ENCODE assay signal across 30 cellular contexts in genomic region chr5:119527346-119527745, GRCh38.
DNase-seq lines count a peak whose midpoint lies in the region; ATAC-seq, FAIRE-seq and TF ChIP-seq lines count a peak whose summit lies in the region.
"Had no signal": no experiment of that assay in that cellular context is flagged by ENCODE, and none has a peak within 500 bp of the region (broad histone marks: within the 10 kb centered on the region; RNA-seq: fewer than 3 reads in every experiment).

No MANE protein-coding gene starts in this region.

- no peak for ATAC-seq in HG02884 (IDR thresholded peaks at IDR 0.05; ENCODE audit: unreplicated experiment)
- ATAC-seq: activated CD8-positive, alpha-beta T cell treated with anti-CD3 and anti-CD28 coated beads, Interleukin-2, amount 10 ng/mL, durations not matched to agents 7 days and 5 days; activated naive CD8-positive, alpha-beta T cell treated with anti-CD3 and anti-CD28 coated beads, Interleukin-2, amount 50 U/mL, for 24 hours; left ventricle myocardium superior; naive thymus-derived CD4-positive, alpha-beta T cell had no signal

- dilution Hi-C loops in endothelial cell of umbilical vein (cut with MboI; ENCODE audit: extremely low pct_ligation_motif_present, low sequenced_read_pairs), result no loop called here

- H3K4me1 ChIP-seq in endothelial cell of umbilical vein (ENCODE audit: control insufficient read depth, extremely low read depth, insufficient read depth, low read length) (no peaks in the 10 kb centered on the region), small intestine (ENCODE audit: control insufficient read depth in 2 of 2, insufficient read depth in 1 of 2, low read depth in 1 of 2, low read length in 1 of 2) (no peaks in the 10 kb centered on the region)
- H3K4me1 ChIP-seq: BE2C, HAP-1, upper lobe of left lung had no signal

- TF ChIP-seq POLR2A in endothelial cell of umbilical vein (IDR thresholded peaks at IDR 0.05; ENCODE audit: low read depth, low read length), result no peak

- BruUV-seq in endothelial cell of umbilical vein (replicated peaks; lab: Mats Ljungman, UMichigan), result no TSS peak

- 98 to 100% (median 98%) methylated on average over 1 of the region's 1 CpG for WGBS in small intestine, 3 donors

- intact Hi-C loops in endothelial cell of umbilical vein (cut with micrococcal nuclease), result no loop called here

- no peak for TF ChIP-seq CTCF in endothelial cell of umbilical vein (IDR thresholded peaks at IDR 0.05; ENCODE audit: extremely low read depth in 1 of 2, insufficient read depth in 1 of 2, low read depth in 1 of 2, low read length in 2 of 2)

- no peak overlapping the region for H3K9ac ChIP-seq in endothelial cell of umbilical vein (replicated peaks; ENCODE audit: extremely low read depth, insufficient read depth, low read length)

- no peaks in the 10 kb centered on the region for H3K9me1 ChIP-seq in endothelial cell of umbilical vein (replicated peaks; ENCODE audit: control insufficient read depth, extremely low read depth, insufficient read depth, low read length)

- no peaks in the 10 kb centered on the region for H3K27me3 ChIP-seq in MG63
- H3K27me3 ChIP-seq in endothelial cell of umbilical vein (ENCODE audit: control insufficient read depth in 2 of 2, insufficient read depth in 2 of 2, low read length in 2 of 2), result no peaks in the 10 kb centered on the region
- H3K27me3 ChIP-seq in small intestine (ENCODE audit: control insufficient read depth in 2 of 2, insufficient read depth in 2 of 2, low read length in 2 of 2), result no peaks in the 10 kb centered on the region
- H3K27me3 ChIP-seq: BE2C, upper lobe of left lung had no signal

- peaks cover 6% of the 10 kb centered on the region for H3K36me3 ChIP-seq in MG63
- H3K36me3 ChIP-seq in endothelial cell of umbilical vein (ENCODE audit: control insufficient read depth in 2 of 2, extremely low read depth in 1 of 2, insufficient read depth in 2 of 2, low read length in 2 of 2), result no peaks in the 10 kb centered on the region
- no peaks in the 10 kb centered on the region for H3K36me3 ChIP-seq in small intestine (ENCODE audit: control insufficient read depth in 2 of 2, insufficient read depth in 2 of 2, low read length in 2 of 2)
- H3K36me3 ChIP-seq: HAP-1 had no signal

- H3K4me2 ChIP-seq in endothelial cell of umbilical vein (ENCODE audit: insufficient read depth, low read length), result no peak overlapping the region

- no peak for FAIRE-seq in endothelial cell of umbilical vein (lab: Jason Lieb, UNC)
- no peak for FAIRE-seq in small intestine (lab: Jason Lieb, UNC)
- FAIRE-seq: GM12892, TTC549 had no signal

- DNase-seq in COLO829 (ENCODE audit: low spot score) (peak; percentile 6), MG63 (peak; percentile 18), endothelial cell of umbilical vein (ENCODE audit: low read depth, low spot score) (no peak), iris pigment epithelial cell (ENCODE audit: low read depth) (peak; percentile 75), small intestine (no peak), LoVo (ENCODE audit: low spot score) (no peak)
- DNase-seq in activated CD4-positive, alpha-beta T cell treated with anti-CD3 and anti-CD28 coated beads for 4 hours, result no peak
- DNase-seq: activated CD4-positive, CD25-positive, alpha-beta regulatory T cell treated with anti-CD3 and anti-CD28 coated beads, Interleukin-2, amount 50 U/mL, for 72 hours; activated CD8-positive, alpha-beta T cell treated with anti-CD3 and anti-CD28 coated beads, Interleukin-2, amount 10 ng/mL, durations not matched to agents 7 days and 5 days; activated effector memory CD4-positive, alpha-beta T cell treated with anti-CD3 and anti-CD28 coated beads, Interleukin-2, amount 50 U/mL, for 16 hours; activated naive CD8-positive, alpha-beta T cell treated with anti-CD3 and anti-CD28 coated beads, Interleukin-2, amount 50 U/mL, for 24 hours; BE2C; COR-L47; DND-41; endodermal cell; left ventricle myocardium superior; naive thymus-derived CD4-positive, alpha-beta T cell; NCI-H1417; NCI-H524 treated with DMSO at 0.1 percent for 48 hours; NK-92 treated with Interleukin-12 subunit alpha and Interleukin-12 subunit beta, amount 100 ng/mL, for 24 hours; nucleus accumbens; stimulated activated CD4-positive, alpha-beta T cell treated with anti-CD3 and anti-CD28 coated beads, Interleukin-1b, Interleukin-23, amount 100 ng/mL, for 48 hours; T-helper 1 cell; upper lobe of left lung had no signal

- H3K4me3 ChIP-seq in MG63 (no peak overlapping the region), endothelial cell of umbilical vein (replicated peaks in 1 of 3; ENCODE audit: insufficient read depth in 1 of 3, low read depth in 1 of 3, low read length in 3 of 3) (no peak overlapping the region), small intestine (ENCODE audit: low read depth in 1 of 2, low read length in 2 of 2) (no peak overlapping the region)
- H3K4me3 ChIP-seq: coronary artery, HAP-1, skin epidermis, upper lobe of left lung had no signal

- POLR2A ChIA-PET in endothelial cell of umbilical vein (lab: Charles Lee), result no interaction called here

- H3K79me2 ChIP-seq in endothelial cell of umbilical vein (ENCODE audit: control insufficient read depth, insufficient read depth, low read length), result no peaks in the 10 kb centered on the region

- H4K20me1 ChIP-seq in endothelial cell of umbilical vein (replicated peaks; ENCODE audit: control insufficient read depth, extremely low read depth, insufficient read depth, low read length), result no peaks in the 10 kb centered on the region

- CTCF ChIA-PET in endothelial cell of umbilical vein (lab: Charles Lee), result no interaction called here

- no peak overlapping the region for H3K27ac ChIP-seq in endothelial cell of umbilical vein (ENCODE audit: insufficient read depth, low read depth, low read length)
- H3K27ac ChIP-seq in small intestine (ENCODE audit: low read depth in 1 of 2, low read length in 1 of 2), result no peak overlapping the region
- H3K27ac ChIP-seq: coronary artery, skin epidermis, upper lobe of left lung had no signal

- H3K9me3 ChIP-seq in MG63, result no peaks in the 10 kb centered on the region
- H3K9me3 ChIP-seq in endothelial cell of umbilical vein (replicated peaks; ENCODE audit: control insufficient read depth, insufficient read depth, low read length), result no peaks in the 10 kb centered on the region
- H3K9me3 ChIP-seq in small intestine (ENCODE audit: control insufficient read depth, low read depth), result no peaks in the 10 kb centered on the region
- H3K9me3 ChIP-seq: BE2C, HAP-1, upper lobe of left lung had no signal

- no peak overlapping the region for H2AFZ ChIP-seq in endothelial cell of umbilical vein (ENCODE audit: low read depth, low read length)

TF ChIP-seq in endothelial cell of umbilical vein, 7 proteins besides CTCF, POLR2A, EP300 and RAD21:
- TF ChIP-seq FOS (IDR thresholded peaks at IDR 0.05; ENCODE audit: borderline replicate concordance, insufficient read depth, low read length) (peak; percentile 8), MYC (IDR thresholded peaks at IDR 0.05; ENCODE audit: low read depth, low read length) (no peak), MAX (IDR thresholded peaks at IDR 0.05; ENCODE audit: insufficient read depth, insufficient read length) (no peak), POLR2AphosphoS5 (IDR thresholded peaks at IDR 0.05; ENCODE audit: insufficient read depth, low read depth, low read length) (no peak), JUN (IDR thresholded peaks at IDR 0.05; ENCODE audit: borderline replicate concordance, insufficient read depth, insufficient read length, low read depth) (no peak), GATA2 (IDR thresholded peaks at IDR 0.05; ENCODE audit: insufficient read depth, insufficient read length, low read depth, low read length) (no peak)

Comparison
In these comparisons a context has a peak if more than half of its experiments do, and no peak if none do; other contexts are left out.
1. DNase-seq: peak in COLO829 (single experiment), MG63 (single experiment) and iris pigment epithelial cell (single experiment); none in endothelial cell of umbilical vein (single experiment), activated CD4-positive, alpha-beta T cell treated with anti-CD3 and anti-CD28 coated beads for 4 hours (0 of 2), small intestine (single experiment) and LoVo (single experiment).